8 cellular contexts compared by ENCODE assay signal in the genomic region with DNA sequence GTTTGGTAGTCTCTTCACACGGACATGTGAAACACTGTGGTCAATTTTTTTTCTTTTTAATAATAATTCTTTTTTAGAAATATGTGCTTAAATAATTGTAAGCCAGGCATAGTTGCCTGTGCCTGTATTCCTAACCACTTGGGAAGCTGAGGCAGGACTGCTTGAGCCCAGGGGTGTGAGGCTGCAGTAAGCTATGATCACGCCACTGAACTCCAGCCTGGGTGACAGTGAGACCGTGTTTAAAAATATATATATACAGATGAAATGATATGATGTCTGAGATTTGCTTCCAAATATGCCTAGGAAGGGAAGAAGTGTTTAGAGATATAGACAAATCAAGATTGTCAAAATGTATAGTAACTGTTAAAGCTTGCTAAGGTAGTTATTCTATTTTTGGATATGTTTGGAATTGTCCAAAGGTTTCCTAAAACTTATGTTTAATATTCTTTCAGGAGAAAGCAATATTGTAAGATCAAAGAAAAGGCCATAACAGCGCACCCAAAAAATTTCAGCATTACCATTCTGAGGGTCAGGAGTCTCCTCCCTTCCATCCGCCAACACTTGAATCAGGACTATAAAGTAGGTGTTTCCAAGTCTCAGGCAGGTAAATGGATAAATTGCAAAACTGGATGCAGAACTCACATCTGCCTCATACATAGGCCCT. TPM values are rescaled to one million over a fixed set of nuclear protein-coding genes. Genes with fewer than 3 reads are reported as not detected.
DNase-seq lines count a peak whose midpoint lies in the region; ATAC-seq, FAIRE-seq and TF ChIP-seq lines count a peak whose summit lies in the region.

No MANE protein-coding gene starts in this region.

- DNase-seq in T-helper 2 cell treated with Interferon-gamma antibody and Interleukin-4, amounts not matched to agents 5 μg/mL and 100 μg/mL, for 36 hours (ENCODE audit: low spot score), result no peak
- DNase-seq in T-helper 2 cell, result no peak
- DNase-seq in substantia nigra (lab: John Stamatoyannopoulos, UW), result no peak
- no peak for DNase-seq in D721Med (ENCODE audit: insufficient read length, low spot score)

- H3K36me3 Mint-ChIP-seq in T-helper 2 cell treated with Interferon-gamma antibody and Interleukin-4, amounts not matched to agents 5 μg/mL and 100 μg/mL, for 36 hours (ENCODE audit: low read depth), result peaks cover 40% of the 10 kb centered on the region
- H3K36me3 Mint-ChIP-seq in activated T-helper 17 cell treated with anti-CD3 and anti-CD28 coated beads, Interleukin-2, amount 50 U/mL, for 72 hours (ENCODE audit: low read depth), result peaks cover 53% of the 10 kb centered on the region

- peaks cover 46% of the 10 kb centered on the region for H3K4me1 Mint-ChIP-seq in T-helper 2 cell treated with Interferon-gamma antibody and Interleukin-4, amounts not matched to agents 5 μg/mL and 100 μg/mL, for 36 hours (ENCODE audit: low read depth)
- H3K4me1 Mint-ChIP-seq in activated T-helper 17 cell treated with anti-CD3 and anti-CD28 coated beads, Interleukin-2, amount 50 U/mL, for 72 hours, result peaks cover 36% of the 10 kb centered on the region

- no peaks in the 10 kb centered on the region for H3K9me3 ChIP-seq in iPS-18c (ENCODE audit: control insufficient read depth, insufficient read depth, low read length)

- ATAC-seq in HG03066 (IDR thresholded peaks at IDR 0.05; ENCODE audit: low read depth, unreplicated experiment), result peak; percentile 12
- no peak for ATAC-seq in activated T-helper 17 cell treated with anti-CD3 and anti-CD28 coated beads, Interleukin-2, amount 50 U/mL, for 72 hours (replicated peaks)
- no peak for ATAC-seq in activated CD4-positive, CD25-positive, alpha-beta regulatory T cell treated with anti-CD3 and anti-CD28 coated beads, Interleukin-2, amount 50 U/mL, for 24 hours

- peak overlapping the region; percentile 88 for H3K27ac ChIP-seq in substantia nigra (ENCODE audit: low read depth, low read length, poor library complexity, severe bottlenecking)

- H3K4me3 ChIP-seq in iPS-18c (ENCODE audit: insufficient read depth, low read depth, low read length), result peak overlapping the region; percentile 82

- peak overlapping the region; percentile 93 for H3K4me3 Mint-ChIP-seq in T-helper 2 cell treated with Interferon-gamma antibody and Interleukin-4, amounts not matched to agents 5 μg/mL and 100 μg/mL, for 36 hours
- H3K4me3 Mint-ChIP-seq in activated T-helper 17 cell treated with anti-CD3 and anti-CD28 coated beads, Interleukin-2, amount 50 U/mL, for 72 hours, result peak overlapping the region; percentile 95

- no peak for FAIRE-seq in D721Med (lab: Jason Lieb, UNC)

- no peaks in the 10 kb centered on the region for H3K27me3 Mint-ChIP-seq in T-helper 2 cell treated with Interferon-gamma antibody and Interleukin-4, amounts not matched to agents 5 μg/mL and 100 μg/mL, for 36 hours (ENCODE audit: low read depth)
- no peaks in the 10 kb centered on the region for H3K27me3 Mint-ChIP-seq in activated T-helper 17 cell treated with anti-CD3 and anti-CD28 coated beads, Interleukin-2, amount 50 U/mL, for 72 hours

- H3K27ac Mint-ChIP-seq in T-helper 2 cell treated with Interferon-gamma antibody and Interleukin-4, amounts not matched to agents 5 μg/mL and 100 μg/mL, for 36 hours, result peak overlapping the region; percentile 98
- peak overlapping the region; percentile 97 for H3K27ac Mint-ChIP-seq in activated T-helper 17 cell treated with anti-CD3 and anti-CD28 coated beads, Interleukin-2, amount 50 U/mL, for 72 hours

- no peaks in the 10 kb centered on the region for H3K9me3 Mint-ChIP-seq in T-helper 2 cell treated with Interferon-gamma antibody and Interleukin-4, amounts not matched to agents 5 μg/mL and 100 μg/mL, for 36 hours
- H3K9me3 Mint-ChIP-seq in activated T-helper 17 cell treated with anti-CD3 and anti-CD28 coated beads, Interleukin-2, amount 50 U/mL, for 72 hours, result no peaks in the 10 kb centered on the region

- no peak for TF ChIP-seq CTCF in D721Med (IDR thresholded peaks at IDR 0.05; ENCODE audit: insufficient read depth, missing control alignments)

RNA-seq across cellular contexts. Expression of gene SELENOT, which starts 0.6 kb away (rescaled TPM):
- 100 to 1,000 TPM; 111 to 144 TPM for total RNA-seq in activated T-helper 17 cell treated with anti-CD3 and anti-CD28 coated beads, Interleukin-2, amount 50 U/mL, for 72 hours

RNA-seq across cellular contexts. Expression of gene EIF2A, which starts 56.0 kb away (rescaled TPM):
- total RNA-seq in activated T-helper 17 cell treated with anti-CD3 and anti-CD28 coated beads, Interleukin-2, amount 50 U/mL, for 72 hours, result 100 to 1,000 TPM; 126 to 139 TPM

RNA-seq across cellular contexts. Expression of gene SERP1, which starts 56.3 kb away (rescaled TPM):
- 100 to 1,000 TPM in 1 of 2 donors, 10 to 100 TPM in 1; 71.4 to 107 TPM for total RNA-seq in activated T-helper 17 cell treated with anti-CD3 and anti-CD28 coated beads, Interleukin-2, amount 50 U/mL, for 72 hours
